Comparison of ENCODE assay signal across 23 cellular contexts in the genomic region with DNA sequence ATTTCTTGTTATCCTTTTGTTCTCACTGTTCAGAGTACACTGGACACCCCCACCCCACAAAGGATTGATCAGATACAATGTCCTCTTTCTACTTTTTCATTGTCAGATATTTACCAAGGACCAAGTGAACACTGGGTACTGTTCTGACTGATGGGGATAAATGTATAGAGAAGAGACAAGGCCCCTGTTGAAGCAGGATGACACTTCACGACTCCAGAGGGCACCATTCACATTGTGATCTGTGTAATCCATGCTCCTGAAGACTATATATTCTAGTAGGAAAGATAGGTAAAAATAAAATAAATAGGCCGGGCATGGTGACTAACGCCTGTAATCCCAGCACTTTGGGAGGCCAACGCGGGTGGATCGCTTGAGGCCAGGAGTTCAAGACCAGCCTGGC. TPM values are rescaled to one million over a fixed set of nuclear protein-coding genes. Genes with fewer than 3 reads are reported as not detected.
"Had no signal": no experiment of that assay in that cellular context is flagged by ENCODE, and none has a peak within 500 bp of the region (broad histone marks: within the 10 kb centered on the region; RNA-seq: fewer than 3 reads in every experiment).

No MANE protein-coding gene starts in this region.

- H3K27me3 ChIP-seq: cardiac muscle cell, dorsolateral prefrontal cortex, esophagus muscularis mucosa, right atrium auricular region, transverse colon, vagina had no signal

- H3K4me1 ChIP-seq: esophagus muscularis mucosa, left ventricle myocardium inferior, right atrium auricular region, vagina had no signal

- H3K27me3 Mint-ChIP-seq: activated B cell treated with CpG ODN at 0.5 μM for 24 hours; activated CD4-positive, alpha-beta T cell treated with anti-CD3 and anti-CD28 coated beads, Interleukin-2, amount 10 ng/mL, durations not matched to agents 24 days and 14 days; activated naive CD8-positive, alpha-beta T cell treated with anti-CD3 and anti-CD28 coated beads, Interleukin-2, amount 10 ng/mL, durations not matched to agents 7 days and 5 days; naive thymus-derived CD8-positive, alpha-beta T cell; progenitor cell of endocrine pancreas had no signal

- ATAC-seq: naive thymus-derived CD8-positive, alpha-beta T cell had no signal

- H3K9me3 ChIP-seq: esophagus muscularis mucosa, left ventricle myocardium inferior, right atrium auricular region, transverse colon, vagina had no signal

- H3K27ac Mint-ChIP-seq: activated B cell treated with CpG ODN at 0.5 μM for 24 hours; activated CD4-positive, alpha-beta T cell treated with anti-CD3 and anti-CD28 coated beads, Interleukin-2, amount 10 ng/mL, durations not matched to agents 24 days and 14 days; naive thymus-derived CD8-positive, alpha-beta T cell; progenitor cell of endocrine pancreas had no signal

- FAIRE-seq: endometrium, kidney, TTC549 had no signal

- H3K4me3 Mint-ChIP-seq: activated B cell treated with CpG ODN at 0.5 μM for 24 hours; activated CD4-positive, alpha-beta T cell treated with anti-CD3 and anti-CD28 coated beads, Interleukin-2, amount 10 ng/mL, durations not matched to agents 24 days and 14 days; activated naive CD8-positive, alpha-beta T cell treated with anti-CD3 and anti-CD28 coated beads, Interleukin-2, amount 10 ng/mL, durations not matched to agents 7 days and 5 days; naive thymus-derived CD8-positive, alpha-beta T cell had no signal

- H3K9me3 Mint-ChIP-seq: activated B cell treated with CpG ODN at 0.5 μM for 24 hours; activated CD4-positive, alpha-beta T cell treated with anti-CD3 and anti-CD28 coated beads, Interleukin-2, amount 10 ng/mL, durations not matched to agents 24 days and 14 days; activated naive CD8-positive, alpha-beta T cell treated with anti-CD3 and anti-CD28 coated beads, Interleukin-2, amount 10 ng/mL, durations not matched to agents 7 days and 5 days; naive thymus-derived CD8-positive, alpha-beta T cell had no signal

- H3K27ac ChIP-seq: cardiac muscle cell, esophagus muscularis mucosa, left ventricle myocardium inferior, right atrium auricular region, skin epidermis, transverse colon, vagina had no signal

- DNase-seq: activated B cell treated with CpG ODN at 0.5 μM for 24 hours; activated CD4-positive, alpha-beta T cell treated with anti-CD3 and anti-CD28 coated beads, Interleukin-2, amount 10 ng/mL, durations not matched to agents 24 days and 14 days; activated CD8-positive, alpha-beta memory T cell treated with anti-CD3 and anti-CD28 coated beads for 24 hours; activated naive CD4-positive, alpha-beta T cell; activated naive CD8-positive, alpha-beta T cell treated with anti-CD3 and anti-CD28 coated beads, Interleukin-2, amount 10 ng/mL, durations not matched to agents 7 days and 5 days; dorsolateral prefrontal cortex; hypothalamus; kidney; left ventricle myocardium inferior; naive thymus-derived CD8-positive, alpha-beta T cell; stimulated activated CD4-positive, alpha-beta T cell treated with anti-CD3 and anti-CD28 coated beads, Interleukin-4, amount 100 ng/mL, for 4 hours; stimulated activated CD8-positive, alpha-beta memory T cell treated with anti-CD3 and anti-CD28 coated beads, Interleukin-4, amount 100 ng/mL, for 48 hours; stimulated activated naive CD4-positive, alpha-beta T cell treated with Interleukin-2 at 50 U/mL for 16 hours; substantia nigra; transverse colon had no signal

- H3K4me1 Mint-ChIP-seq: activated B cell treated with CpG ODN at 0.5 μM for 24 hours; activated CD4-positive, alpha-beta T cell treated with anti-CD3 and anti-CD28 coated beads, Interleukin-2, amount 10 ng/mL, durations not matched to agents 24 days and 14 days; activated naive CD8-positive, alpha-beta T cell treated with anti-CD3 and anti-CD28 coated beads, Interleukin-2, amount 10 ng/mL, durations not matched to agents 7 days and 5 days; naive thymus-derived CD8-positive, alpha-beta T cell had no signal

- H3K4me3 ChIP-seq: cardiac muscle cell, dorsolateral prefrontal cortex, esophagus muscularis mucosa, left ventricle myocardium inferior, right atrium auricular region, skin epidermis, transverse colon, vagina had no signal

RNA-seq across cellular contexts. Expression of a gene that starts 7.2 kb away (rescaled TPM):
- total RNA-seq: vagina had no signal
